In the genomic region with DNA sequence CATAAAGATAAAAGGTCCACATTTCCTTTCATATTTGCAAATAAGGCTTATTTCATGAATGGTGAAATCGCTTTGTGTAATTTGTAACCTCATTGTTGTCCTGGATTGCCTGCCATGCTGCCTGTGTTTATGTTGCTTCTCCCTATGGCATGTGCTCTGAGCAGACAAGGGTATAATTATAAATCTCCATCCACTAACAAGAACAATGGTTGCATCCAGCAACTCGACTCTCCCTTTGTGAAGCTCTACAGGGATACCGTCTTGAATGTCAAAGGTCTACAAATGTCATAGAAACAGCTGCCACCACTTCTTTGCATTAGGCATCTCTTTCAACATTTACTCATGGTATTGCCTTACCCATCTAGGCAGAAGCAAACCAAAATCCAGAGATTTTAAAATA, we compare ENCODE assay signal across 22 cellular contexts.
DNase-seq lines count a peak whose midpoint lies in the region; ATAC-seq and TF ChIP-seq lines count a peak whose summit lies in the region.
"Had no signal": no experiment of that assay in that cellular context is flagged by ENCODE, and none has a peak within 500 bp of the region (broad histone marks: within the 10 kb centered on the region; RNA-seq: fewer than 3 reads in every experiment).

No MANE protein-coding gene starts in this region.

- no peak overlapping the region for H3K4me3 ChIP-seq in HUES6 (ENCODE audit: low read depth, low read length)
- H3K4me3 ChIP-seq in NT2/D1 (ENCODE audit: insufficient read length, low read depth), result no peak overlapping the region
- H3K4me3 ChIP-seq in neural progenitor cell, result no peak overlapping the region
- H3K4me3 ChIP-seq: coronary artery, esophagus squamous epithelium, mucosa of descending colon, ovary, thoracic aorta had no signal

- peaks cover 2% of the 10 kb centered on the region for H3K9me3 Mint-ChIP-seq in neural progenitor cell
- H3K9me3 Mint-ChIP-seq: T-helper 1 cell treated with Interleukin-12 subunit alpha and Interleukin-12 subunit beta and Interleukin-4 antibody, amounts not matched to agents 30 μg/mL and 1 μg/mL, for 36 hours had no signal

- ATAC-seq in HG03280 (IDR thresholded peaks at IDR 0.05; ENCODE audit: unreplicated experiment), result no peak
- ATAC-seq: left cardiac atrium, mucosa of descending colon had no signal

- H4K20me1 ChIP-seq in neural progenitor cell (ENCODE audit: low read depth), result no peaks in the 10 kb centered on the region

- H3K9ac ChIP-seq in HUES6 (ENCODE audit: low read length), result no peak overlapping the region
- H3K9ac ChIP-seq in NT2/D1 (ENCODE audit: insufficient read length, low read depth), result no peak overlapping the region
- H3K9ac ChIP-seq in neural progenitor cell, result no peak overlapping the region

- peaks cover 5% of the 10 kb centered on the region for H3K27me3 Mint-ChIP-seq in neural progenitor cell (ENCODE audit: insufficient read depth, low read depth)

- H3K27ac ChIP-seq in HUES6 (ENCODE audit: low read depth, low read length), result 0 out of 2 replicates have a peak overlapping the region, but pooled peaks have one; percentile 31
- no peak overlapping the region for H3K27ac ChIP-seq in neural progenitor cell
- H3K27ac ChIP-seq: coronary artery, esophagus squamous epithelium, ovary, RWPE1, thoracic aorta had no signal

- H3K27me3 ChIP-seq in HUES6 (ENCODE audit: control insufficient read depth, insufficient read depth, low read length), result no peaks in the 10 kb centered on the region
- no peaks in the 10 kb centered on the region for H3K27me3 ChIP-seq in NT2/D1 (ENCODE audit: insufficient read depth, insufficient read length)
- no peaks in the 10 kb centered on the region for H3K27me3 ChIP-seq in neural progenitor cell
- H3K27me3 ChIP-seq: esophagus squamous epithelium, ovary had no signal

- H3K9me3 ChIP-seq in HUES6 (ENCODE audit: control insufficient read depth, insufficient read depth, low read depth, low read length) (peaks cover 3% of the 10 kb centered on the region; the same call in 1 of the 2 replicates), NT2/D1 (ENCODE audit: insufficient read depth, low read length) (no peaks in the 10 kb centered on the region), neural progenitor cell (ENCODE audit: low read depth) (no peaks in the 10 kb centered on the region)
- H3K9me3 ChIP-seq: esophagus squamous epithelium, mucosa of descending colon, ovary, thoracic aorta had no signal

- no peak for TF ChIP-seq CTCF in neural progenitor cell (IDR thresholded peaks at IDR 0.05)

- no peak overlapping the region for H2AFZ ChIP-seq in neural progenitor cell (replicated peaks)

- peak overlapping the region; percentile 52 for H3K4me2 ChIP-seq in neural progenitor cell

- no peaks in the 10 kb centered on the region for H3K36me3 ChIP-seq in HUES6 (ENCODE audit: control insufficient read depth, insufficient read depth, low read length)
- no peaks in the 10 kb centered on the region for H3K36me3 ChIP-seq in NT2/D1 (ENCODE audit: insufficient read depth, insufficient read length, low read length)
- no peaks in the 10 kb centered on the region for H3K36me3 ChIP-seq in neural progenitor cell
- H3K36me3 ChIP-seq: esophagus squamous epithelium, ovary, thoracic aorta had no signal

- H3K36me3 Mint-ChIP-seq in neural progenitor cell, result peaks cover 2% of the 10 kb centered on the region

- DNase-seq in NCI-H2081 treated with DMSO at 0.1 percent for 48 hours (lab: John Stamatoyannopoulos, UW), result peak; percentile 41
- DNase-seq in NT2/D1 (ENCODE audit: low read depth, low spot score), result peak; percentile 43
- peak; percentile 70 for DNase-seq in neural progenitor cell (ENCODE audit: low spot score)
- DNase-seq in SKM-1 (lab: John Stamatoyannopoulos, UW; ENCODE audit: unreplicated experiment), result no peak
- no peak for DNase-seq in HT-29 (ENCODE audit: low spot score)
- no peak for DNase-seq in activated effector memory CD4-positive, alpha-beta T cell treated with anti-CD3 and anti-CD28 coated beads, Interleukin-2, amount 50 U/mL, for 16 hours
- DNase-seq: activated CD4-positive, CD25-positive, alpha-beta regulatory T cell; activated gamma-delta T cell treated with Interleukin-2 at 50 U/mL for 16 hours; AML-193; esophagus squamous epithelium; head of caudate nucleus; left cardiac atrium; mucosa of descending colon; NCI-H526 treated with DMSO at 0.1 percent for 48 hours; ovary; stimulated activated CD4-positive, alpha-beta T cell treated with anti-CD3 and anti-CD28 coated beads, Interleukin-4, amount 100 ng/mL, for 4 hours had no signal

- no peaks in the 10 kb centered on the region for H3F3A ChIP-seq in neural progenitor cell (ENCODE audit: low read depth)

- H3K4me3 Mint-ChIP-seq in neural progenitor cell, result peak overlapping the region; percentile 10
- H3K4me3 Mint-ChIP-seq: T-helper 1 cell treated with Interleukin-12 subunit alpha and Interleukin-12 subunit beta and Interleukin-4 antibody, amounts not matched to agents 30 μg/mL and 1 μg/mL, for 36 hours had no signal

- H3K4me1 Mint-ChIP-seq in neural progenitor cell, result peaks cover 32% of the 10 kb centered on the region

- peak overlapping the region; percentile 50 for H3K27ac Mint-ChIP-seq in neural progenitor cell
- H3K27ac Mint-ChIP-seq: T-helper 1 cell treated with Interleukin-12 subunit alpha and Interleukin-12 subunit beta and Interleukin-4 antibody, amounts not matched to agents 30 μg/mL and 1 μg/mL, for 36 hours had no signal

- H3K4me1 ChIP-seq in HUES6 (ENCODE audit: control insufficient read depth, insufficient read depth, low read length) (peaks cover 24% of the 10 kb centered on the region), NT2/D1 (ENCODE audit: insufficient read depth, insufficient read length) (no peaks in the 10 kb centered on the region), neural progenitor cell (peaks cover 13% of the 10 kb centered on the region)

- no peaks in the 10 kb centered on the region for H3K79me2 ChIP-seq in neural progenitor cell (ENCODE audit: low read depth)

Comparison
In these comparisons a context has a peak if more than half of its experiments do, and no peak if none do; other contexts are left out.
1. DNase-seq: peak in NCI-H2081 treated with DMSO at 0.1 percent for 48 hours (single experiment), NT2/D1 (single experiment) and neural progenitor cell (single experiment); none in SKM-1 (single experiment), HT-29 (single experiment) and activated effector memory CD4-positive, alpha-beta T cell treated with anti-CD3 and anti-CD28 coated beads, Interleukin-2, amount 50 U/mL, for 16 hours (single experiment).